1 cellular context compared by ENCODE assay signal in the genomic region with DNA sequence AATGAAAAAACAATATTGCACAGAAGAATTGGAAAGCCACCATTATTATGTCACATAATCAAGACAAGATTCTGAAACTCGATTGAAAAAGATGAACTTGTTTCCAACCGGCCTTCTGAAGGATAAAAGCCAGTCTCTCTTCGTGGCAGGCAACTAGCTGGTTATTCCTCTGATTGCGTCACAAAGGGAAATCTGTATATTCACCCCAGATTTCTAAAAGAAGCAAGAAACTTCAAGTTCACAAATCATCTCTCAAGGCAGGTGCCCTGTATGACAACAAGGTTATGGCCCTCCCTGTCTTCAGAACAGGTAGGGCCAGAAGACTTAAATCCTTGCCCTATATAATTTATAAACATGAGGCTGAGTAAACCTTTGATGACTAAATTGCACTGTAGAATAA.
TF ChIP-seq lines count a peak whose summit lies in the region.

No MANE protein-coding gene starts in this region.

TF ChIP-seq in K562, 482 proteins besides CTCF, POLR2A, EP300 and RAD21:
- TF ChIP-seq CEBPG (CRISPR knock-in tag; IDR thresholded peaks at IDR 0.05) (no peak), CEBPG (tag; conservative IDR thresholded peaks at IDR 0.05 in 1 of 2, IDR thresholded peaks at IDR 0.05 in 1 of 2) (peak; percentile 44 to 61; a peak in 3 of 4 replicates), CEBPB (tag; IDR thresholded peaks at IDR 0.05) (0 out of 2 replicates have a peak, but pooled peaks have one; percentile 20), MAFK (IDR thresholded peaks at IDR 0.05; ENCODE audit: low read length) (no peak)
